In genomic region chr19:7848779-7849457, GRCh38 we compare ENCODE assay signal across 15 cellular contexts. TPM values are rescaled to one million over a fixed set of nuclear protein-coding genes. Genes with fewer than 3 reads are reported as not detected.
"Had no signal": no experiment of that assay in that cellular context is flagged by ENCODE, and none has a peak within 500 bp of the region (broad histone marks: within the 10 kb centered on the region; RNA-seq: fewer than 3 reads in every experiment).

No MANE protein-coding gene starts in this region.

- H3K9me3 ChIP-seq: left lung, prostate gland, thoracic aorta had no signal

- H3K27me3 ChIP-seq: left lung had no signal

- H3K36me3 ChIP-seq: prostate gland, thoracic aorta had no signal

- H3K27me3 Mint-ChIP-seq: activated CD8-positive, alpha-beta memory T cell treated with anti-CD3 and anti-CD28 coated beads, Interleukin-2, amount 10 ng/mL, durations not matched to agents 7 days and 5 days; naive thymus-derived CD8-positive, alpha-beta T cell; stimulated activated naive CD8-positive, alpha-beta T cell treated with anti-CD3 and anti-CD28 coated beads, Interleukin-15, Interleukin-2, amounts not matched to agents 100 ng/mL and 50 ng/mL, for 24 hours had no signal

- H3K9me3 Mint-ChIP-seq: naive thymus-derived CD8-positive, alpha-beta T cell; stimulated activated naive CD8-positive, alpha-beta T cell treated with anti-CD3 and anti-CD28 coated beads, Interleukin-15, Interleukin-2, amounts not matched to agents 100 ng/mL and 50 ng/mL, for 24 hours had no signal

- H3K27ac Mint-ChIP-seq: activated CD8-positive, alpha-beta memory T cell treated with anti-CD3 and anti-CD28 coated beads, Interleukin-2, amount 10 ng/mL, durations not matched to agents 7 days and 5 days; stimulated activated naive CD8-positive, alpha-beta T cell treated with anti-CD3 and anti-CD28 coated beads, Interleukin-15, Interleukin-2, amounts not matched to agents 100 ng/mL and 50 ng/mL, for 24 hours had no signal

- H3K4me1 Mint-ChIP-seq: activated CD8-positive, alpha-beta memory T cell treated with anti-CD3 and anti-CD28 coated beads, Interleukin-2, amount 10 ng/mL, durations not matched to agents 7 days and 5 days had no signal

- H3K4me3 ChIP-seq: left lung, prostate gland, smooth muscle cell, thoracic aorta had no signal

- H3K4me3 Mint-ChIP-seq: activated CD8-positive, alpha-beta memory T cell treated with anti-CD3 and anti-CD28 coated beads, Interleukin-2, amount 10 ng/mL, durations not matched to agents 7 days and 5 days; naive thymus-derived CD8-positive, alpha-beta T cell; stimulated activated naive CD8-positive, alpha-beta T cell treated with anti-CD3 and anti-CD28 coated beads, Interleukin-15, Interleukin-2, amounts not matched to agents 100 ng/mL and 50 ng/mL, for 24 hours had no signal

- H3K36me3 Mint-ChIP-seq: activated CD8-positive, alpha-beta memory T cell treated with anti-CD3 and anti-CD28 coated beads, Interleukin-2, amount 10 ng/mL, durations not matched to agents 7 days and 5 days; naive thymus-derived CD8-positive, alpha-beta T cell had no signal

- H3K27ac ChIP-seq: left lung, prostate gland, thoracic aorta had no signal

- DNase-seq: activated CD4-positive, alpha-beta T cell treated with anti-CD3 and anti-CD28 coated beads for 1 hour; activated CD4-positive, alpha-beta T cell treated with anti-CD3 and anti-CD28 coated beads, Interleukin-2, amount 50 U/mL, for 48 hours; activated CD8-positive, alpha-beta memory T cell treated with anti-CD3 and anti-CD28 coated beads, Interleukin-2, amount 10 ng/mL, durations not matched to agents 7 days and 5 days; activated naive CD4-positive, alpha-beta T cell treated with anti-CD3 and anti-CD28 coated beads, Interleukin-2, amount 50 U/mL, for 16 hours; activated T-cell treated with anti-CD3 and anti-CD28 coated beads, Interleukin-2, amount 50 U/mL, for 1 hour; islet precursor cell; left lung; naive thymus-derived CD8-positive, alpha-beta T cell; right cardiac atrium; T-helper 1 cell; T1000 had no signal

- H3K4me1 ChIP-seq: prostate gland had no signal

RNA-seq across cellular contexts. Expression of gene PRR36, which starts 25.3 kb away (rescaled TPM):
- total RNA-seq: thoracic aorta had no signal

RNA-seq across cellular contexts. Expression of gene LRRC8E, which starts 39.4 kb away (rescaled TPM):
- total RNA-seq: activated CD8-positive, alpha-beta memory T cell treated with anti-CD3 and anti-CD28 coated beads, Interleukin-2, amount 10 ng/mL, durations not matched to agents 7 days and 5 days; naive thymus-derived CD8-positive, alpha-beta T cell had no signal
- polyA plus RNA-seq: naive thymus-derived CD8-positive, alpha-beta T cell had no signal
